Comparison of ENCODE assay signal across 15 cellular contexts in the genomic region with DNA sequence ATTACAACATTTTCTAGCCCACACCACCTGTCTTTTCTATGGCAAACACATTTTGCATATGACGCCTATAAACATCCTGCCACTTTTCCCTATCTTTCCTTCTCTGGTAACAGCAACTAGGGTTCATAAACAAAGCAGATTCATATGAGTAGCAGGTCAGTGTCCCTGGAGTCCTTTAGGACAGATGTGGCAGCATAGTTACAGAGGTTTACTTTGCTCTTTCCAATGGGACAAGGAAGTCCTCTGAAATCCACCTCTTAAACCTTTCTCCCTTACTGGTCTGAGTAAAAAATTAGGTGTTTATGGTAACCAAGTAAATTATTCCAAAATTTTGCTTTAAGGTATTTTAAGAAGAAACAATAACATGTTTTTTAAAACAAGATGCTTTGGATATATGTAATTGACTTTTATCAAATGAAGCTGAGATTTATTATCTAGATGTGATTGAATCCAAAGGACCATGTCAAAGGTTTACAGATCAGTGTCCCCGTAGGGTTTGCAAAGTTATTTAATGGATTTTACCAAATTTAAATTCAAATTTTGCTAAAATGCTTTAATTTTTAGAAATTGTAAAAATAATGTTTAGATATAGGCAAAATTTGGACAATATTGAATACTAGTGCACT.
"Had no signal": no experiment of that assay in that cellular context is flagged by ENCODE, and none has a peak within 500 bp of the region (broad histone marks: within the 10 kb centered on the region; RNA-seq: fewer than 3 reads in every experiment).

No MANE protein-coding gene starts in this region.

- H3K9me3 Mint-ChIP-seq: immature natural killer cell had no signal

- H3K9me3 ChIP-seq: esophagus muscularis mucosa, gastrocnemius medialis, neutrophil, stomach had no signal

- ATAC-seq: gastrocnemius medialis; naive thymus-derived CD4-positive, alpha-beta T cell had no signal

- DNase-seq: cortex of kidney; dorsolateral prefrontal cortex; effector memory CD4-positive, alpha-beta T cell; gastrocnemius medialis; immature natural killer cell; kidney; left cardiac atrium; naive thymus-derived CD4-positive, alpha-beta T cell; small intestine; stimulated activated CD4-positive, alpha-beta T cell treated with anti-CD3 and anti-CD28 coated beads, Interleukin-12 subunit alpha, Interleukin-12 subunit beta, amount 100 ng/mL, for 4 hours; stimulated activated naive CD4-positive, alpha-beta T cell; stomach had no signal

- H3K4me3 Mint-ChIP-seq: immature natural killer cell; naive thymus-derived CD4-positive, alpha-beta T cell had no signal

- H3K27ac Mint-ChIP-seq: naive thymus-derived CD4-positive, alpha-beta T cell had no signal

- H3K4me1 ChIP-seq: gastrocnemius medialis had no signal

- H3K27ac ChIP-seq: dorsolateral prefrontal cortex, epithelial cell of prostate, esophagus muscularis mucosa, gastrocnemius medialis, neutrophil, stomach had no signal

- H3K4me1 Mint-ChIP-seq: immature natural killer cell had no signal

- H3K4me3 ChIP-seq: dorsolateral prefrontal cortex, esophagus muscularis mucosa, gastrocnemius medialis, stomach had no signal

- H3K27me3 ChIP-seq: dorsolateral prefrontal cortex, esophagus muscularis mucosa, gastrocnemius medialis, neutrophil, stomach had no signal
